1 cellular context compared by ENCODE assay signal in the genomic region with DNA sequence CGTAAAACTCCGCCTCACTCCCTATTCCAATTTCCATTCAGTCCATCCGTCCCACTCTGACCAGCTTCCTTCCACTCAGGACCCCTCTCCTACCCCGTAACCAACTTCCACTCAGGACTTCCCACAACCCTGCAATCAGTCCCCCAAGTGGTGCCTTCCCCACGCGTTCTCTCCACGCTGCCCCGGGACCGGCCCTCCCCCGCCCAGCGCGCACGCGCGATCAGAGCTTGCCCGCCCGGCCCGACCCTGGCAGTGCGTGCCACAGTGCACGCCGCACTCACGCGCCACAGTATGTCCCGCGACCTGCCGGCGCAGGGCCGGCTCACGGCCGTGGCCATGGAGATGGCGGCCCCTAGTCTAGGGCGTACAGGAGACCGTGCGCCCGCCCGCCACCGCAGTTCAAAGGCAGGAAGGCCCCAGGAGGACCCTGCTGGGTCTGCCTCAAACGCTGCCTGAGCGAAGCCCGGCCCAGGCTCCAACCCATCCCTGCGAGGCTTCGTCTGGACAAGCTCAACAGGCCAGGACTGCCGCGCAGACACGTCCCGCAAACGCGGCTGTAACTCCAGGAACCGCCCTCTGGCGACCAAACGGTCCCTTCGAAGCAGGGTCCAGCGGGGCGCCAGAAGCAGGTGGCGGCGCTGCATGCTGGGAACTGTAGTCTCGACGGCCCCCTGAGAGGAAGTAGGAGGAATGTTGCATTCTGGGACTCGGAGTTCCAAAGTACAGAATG.
TF ChIP-seq lines count a peak whose summit lies in the region.

A gene with protein sequence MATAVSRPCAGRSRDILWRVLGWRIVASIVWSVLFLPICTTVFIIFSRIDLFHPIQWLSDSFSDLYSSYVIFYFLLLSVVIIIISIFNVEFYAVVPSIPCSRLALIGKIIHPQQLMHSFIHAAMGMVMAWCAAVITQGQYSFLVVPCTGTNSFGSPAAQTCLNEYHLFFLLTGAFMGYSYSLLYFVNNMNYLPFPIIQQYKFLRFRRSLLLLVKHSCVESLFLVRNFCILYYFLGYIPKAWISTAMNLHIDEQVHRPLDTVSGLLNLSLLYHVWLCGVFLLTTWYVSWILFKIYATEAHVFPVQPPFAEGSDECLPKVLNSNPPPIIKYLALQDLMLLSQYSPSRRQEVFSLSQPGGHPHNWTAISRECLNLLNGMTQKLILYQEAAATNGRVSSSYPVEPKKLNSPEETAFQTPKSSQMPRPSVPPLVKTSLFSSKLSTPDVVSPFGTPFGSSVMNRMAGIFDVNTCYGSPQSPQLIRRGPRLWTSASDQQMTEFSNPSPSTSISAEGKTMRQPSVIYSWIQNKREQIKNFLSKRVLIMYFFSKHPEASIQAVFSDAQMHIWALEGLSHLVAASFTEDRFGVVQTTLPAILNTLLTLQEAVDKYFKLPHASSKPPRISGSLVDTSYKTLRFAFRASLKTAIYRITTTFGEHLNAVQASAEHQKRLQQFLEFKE (minus strand): TSS at position 373 of the 730 bp plus-strand sequence. CDS start 35 bp downstream, at position 338.

TF ChIP-seq in K562, 482 proteins besides CTCF, POLR2A, EP300 and RAD21 (continued from another document and continues in another):
- TF ChIP-seq CHD7 (IDR thresholded peaks at IDR 0.05; ENCODE audit: low read depth, low read length) (no peak), PTRF (tag; IDR thresholded peaks at IDR 0.05) (no peak), HDAC1 (IDR thresholded peaks at IDR 0.05) (peak in 1 of 2 experiments; percentile 98; a peak in 2 of 4 replicates), BRF1 (IDR thresholded peaks at IDR 0.05; ENCODE audit: borderline replicate concordance, extremely low read depth, insufficient read length) (no peak), RBM34 (IDR thresholded peaks at IDR 0.05; ENCODE audit: borderline replicate concordance, insufficient read depth, low read length) (0 out of 2 replicates have a peak, but pooled peaks have one; percentile 33), TBP (optimal IDR thresholded peaks at IDR 0.05; ENCODE audit: low read depth, low read length) (peak; percentile 77), EP400 (IDR thresholded peaks at IDR 0.05) (peak; percentile 97), ZNF445 (CRISPR knock-in tag; IDR thresholded peaks at IDR 0.05; ENCODE audit: low read depth) (peak; percentile 21; the same call in 1 of the 2 replicates), NR2C1 (IDR thresholded peaks at IDR 0.05) (peak; percentile 89), NR2C1 (tag; IDR thresholded peaks at IDR 0.05) (peak; percentile 96), ETV1 (tag; conservative IDR thresholded peaks at IDR 0.05; ENCODE audit: low read depth) (peak; percentile 96), EGR1 (conservative IDR thresholded peaks at IDR 0.05) (peak; percentile 58; the same call in 1 of the 2 replicates), CBX1 (IDR thresholded peaks at IDR 0.05; ENCODE audit: low read depth) (no peak; the same call in 1 of the 2 replicates), MEIS2 (IDR thresholded peaks at IDR 0.05; ENCODE audit: partially characterized antibody) (no peak), HOXB6 (CRISPR knock-in tag; IDR thresholded peaks at IDR 0.05; ENCODE audit: borderline replicate concordance) (no peak), E2F8 (IDR thresholded peaks at IDR 0.05; ENCODE audit: low read depth, partially characterized antibody) (peak; percentile 64), SMARCC2 (IDR thresholded peaks at IDR 0.05; ENCODE audit: low read depth) (no peak), L3MBTL2 (IDR thresholded peaks at IDR 0.05) (peak; percentile 95), ZBTB5 (IDR thresholded peaks at IDR 0.05) (no peak), NFE2L1 (tag; IDR thresholded peaks at IDR 0.05; ENCODE audit: borderline replicate concordance, low read depth) (no peak), STAG1 (CRISPR knock-in tag; IDR thresholded peaks at IDR 0.05; ENCODE audit: borderline replicate concordance) (no peak), ARHGAP35 (IDR thresholded peaks at IDR 0.05; ENCODE audit: partially characterized antibody) (no peak), CREB3 (tag; conservative IDR thresholded peaks at IDR 0.05; ENCODE audit: low read depth) (peak; percentile 93)
- TF ChIP-seq, protein P1, sequence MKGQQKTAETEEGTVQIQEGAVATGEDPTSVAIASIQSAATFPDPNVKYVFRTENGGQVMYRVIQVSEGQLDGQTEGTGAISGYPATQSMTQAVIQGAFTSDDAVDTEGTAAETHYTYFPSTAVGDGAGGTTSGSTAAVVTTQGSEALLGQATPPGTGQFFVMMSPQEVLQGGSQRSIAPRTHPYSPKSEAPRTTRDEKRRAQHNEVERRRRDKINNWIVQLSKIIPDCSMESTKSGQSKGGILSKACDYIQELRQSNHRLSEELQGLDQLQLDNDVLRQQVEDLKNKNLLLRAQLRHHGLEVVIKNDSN (CRISPR knock-in tag; IDR thresholded peaks at IDR 0.05): peak; percentile 64
- TF ChIP-seq, protein P2, sequence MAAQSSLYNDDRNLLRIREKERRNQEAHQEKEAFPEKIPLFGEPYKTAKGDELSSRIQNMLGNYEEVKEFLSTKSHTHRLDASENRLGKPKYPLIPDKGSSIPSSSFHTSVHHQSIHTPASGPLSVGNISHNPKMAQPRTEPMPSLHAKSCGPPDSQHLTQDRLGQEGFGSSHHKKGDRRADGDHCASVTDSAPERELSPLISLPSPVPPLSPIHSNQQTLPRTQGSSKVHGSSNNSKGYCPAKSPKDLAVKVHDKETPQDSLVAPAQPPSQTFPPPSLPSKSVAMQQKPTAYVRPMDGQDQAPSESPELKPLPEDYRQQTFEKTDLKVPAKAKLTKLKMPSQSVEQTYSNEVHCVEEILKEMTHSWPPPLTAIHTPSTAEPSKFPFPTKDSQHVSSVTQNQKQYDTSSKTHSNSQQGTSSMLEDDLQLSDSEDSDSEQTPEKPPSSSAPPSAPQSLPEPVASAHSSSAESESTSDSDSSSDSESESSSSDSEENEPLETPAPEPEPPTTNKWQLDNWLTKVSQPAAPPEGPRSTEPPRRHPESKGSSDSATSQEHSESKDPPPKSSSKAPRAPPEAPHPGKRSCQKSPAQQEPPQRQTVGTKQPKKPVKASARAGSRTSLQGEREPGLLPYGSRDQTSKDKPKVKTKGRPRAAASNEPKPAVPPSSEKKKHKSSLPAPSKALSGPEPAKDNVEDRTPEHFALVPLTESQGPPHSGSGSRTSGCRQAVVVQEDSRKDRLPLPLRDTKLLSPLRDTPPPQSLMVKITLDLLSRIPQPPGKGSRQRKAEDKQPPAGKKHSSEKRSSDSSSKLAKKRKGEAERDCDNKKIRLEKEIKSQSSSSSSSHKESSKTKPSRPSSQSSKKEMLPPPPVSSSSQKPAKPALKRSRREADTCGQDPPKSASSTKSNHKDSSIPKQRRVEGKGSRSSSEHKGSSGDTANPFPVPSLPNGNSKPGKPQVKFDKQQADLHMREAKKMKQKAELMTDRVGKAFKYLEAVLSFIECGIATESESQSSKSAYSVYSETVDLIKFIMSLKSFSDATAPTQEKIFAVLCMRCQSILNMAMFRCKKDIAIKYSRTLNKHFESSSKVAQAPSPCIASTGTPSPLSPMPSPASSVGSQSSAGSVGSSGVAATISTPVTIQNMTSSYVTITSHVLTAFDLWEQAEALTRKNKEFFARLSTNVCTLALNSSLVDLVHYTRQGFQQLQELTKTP (IDR thresholded peaks at IDR 0.05; ENCODE audit: low read depth in 1 of 2, partially characterized antibody in 2 of 2): peak; percentile 82 to 100
